18 cellular contexts compared by ENCODE assay signal in genomic region chr12:130198026-130198662, GRCh38. TPM values are rescaled to one million over a fixed set of nuclear protein-coding genes. Genes with fewer than 3 reads are reported as not detected.
DNase-seq lines count a peak whose midpoint lies in the region; ATAC-seq and TF ChIP-seq lines count a peak whose summit lies in the region.
"Had no signal": no experiment of that assay in that cellular context is flagged by ENCODE, and none has a peak within 500 bp of the region (broad histone marks: within the 10 kb centered on the region; RNA-seq: fewer than 3 reads in every experiment).

No MANE protein-coding gene starts in this region.

- H3K27ac Mint-ChIP-seq in activated T-helper 2 cell treated with anti-CD3 and anti-CD28 coated beads, Interferon-gamma antibody, Interleukin-2, Interleukin-4, amounts not matched to agents 10 μg/mL and 5 μg/mL and 100 μg/mL, durations not matched to agents 14 hours and 24 hours and 36 hours: no peak overlapping the region
- H3K27ac Mint-ChIP-seq: CD4-positive, CD25-positive, alpha-beta regulatory T cell had no signal

- intact Hi-C loops in spleen (cut with DNase I; ENCODE audit: low total_unique reads) (no loop called here), body of pancreas (cut with DNase I) (no loop called here)
- intact Hi-C loops in activated T-helper 2 cell treated with anti-CD3 and anti-CD28 coated beads, Interferon-gamma antibody, Interleukin-2, Interleukin-4, amounts not matched to agents 10 μg/mL and 5 μg/mL and 100 μg/mL, durations not matched to agents 14 hours and 24 hours and 36 hours (cut with micrococcal nuclease): no loop called here

- H3K27ac ChIP-seq in coronary artery (no peak overlapping the region), spleen (no peak overlapping the region), body of pancreas (no peak overlapping the region)
- H3K27ac ChIP-seq: HL-60 had no signal

- ATAC-seq in GM18517 (IDR thresholded peaks at IDR 0.05; ENCODE audit: unreplicated experiment): no peak
- no peak for ATAC-seq in body of pancreas

- H3K4me1 ChIP-seq in spleen (no peaks in the 10 kb centered on the region), body of pancreas (no peaks in the 10 kb centered on the region)
- H3K4me1 ChIP-seq: BE2C, HAP-1 had no signal

- no peaks in the 10 kb centered on the region for H3K9me3 Mint-ChIP-seq in activated T-helper 2 cell treated with anti-CD3 and anti-CD28 coated beads, Interferon-gamma antibody, Interleukin-2, Interleukin-4, amounts not matched to agents 10 μg/mL and 5 μg/mL and 100 μg/mL, durations not matched to agents 14 hours and 24 hours and 36 hours

- no peaks in the 10 kb centered on the region for H3K36me3 Mint-ChIP-seq in activated T-helper 2 cell treated with anti-CD3 and anti-CD28 coated beads, Interferon-gamma antibody, Interleukin-2, Interleukin-4, amounts not matched to agents 10 μg/mL and 5 μg/mL and 100 μg/mL, durations not matched to agents 14 hours and 24 hours and 36 hours (ENCODE audit: low read depth)
- H3K36me3 Mint-ChIP-seq: CD4-positive, CD25-positive, alpha-beta regulatory T cell had no signal

- no peaks in the 10 kb centered on the region for H3K4me1 Mint-ChIP-seq in activated T-helper 2 cell treated with anti-CD3 and anti-CD28 coated beads, Interferon-gamma antibody, Interleukin-2, Interleukin-4, amounts not matched to agents 10 μg/mL and 5 μg/mL and 100 μg/mL, durations not matched to agents 14 hours and 24 hours and 36 hours (ENCODE audit: low read depth)
- H3K4me1 Mint-ChIP-seq: CD4-positive, CD25-positive, alpha-beta regulatory T cell; CD8-positive, alpha-beta memory T cell had no signal

- H3K36me3 ChIP-seq in spleen (no peaks in the 10 kb centered on the region), body of pancreas (replicated peaks in 1 of 2; ENCODE audit: insufficient read depth in 1 of 2, low read depth in 2 of 2) (no peaks in the 10 kb centered on the region)
- H3K36me3 ChIP-seq: BE2C, HAP-1 had no signal

- H3K4me3 ChIP-seq in coronary artery (no peak overlapping the region), spleen (no peak overlapping the region), body of pancreas (no peak overlapping the region)
- H3K4me3 ChIP-seq: HAP-1 had no signal

- peaks cover 0 to 4% (median 0%) of the 10 kb centered on the region in 8 donors for H3K9me3 ChIP-seq in spleen
- no peaks in the 10 kb centered on the region for H3K9me3 ChIP-seq in body of pancreas
- H3K9me3 ChIP-seq: BE2C, HAP-1 had no signal

- no peaks in the 10 kb centered on the region for H3K27me3 Mint-ChIP-seq in activated T-helper 2 cell treated with anti-CD3 and anti-CD28 coated beads, Interferon-gamma antibody, Interleukin-2, Interleukin-4, amounts not matched to agents 10 μg/mL and 5 μg/mL and 100 μg/mL, durations not matched to agents 14 hours and 24 hours and 36 hours (ENCODE audit: low read depth)
- H3K27me3 Mint-ChIP-seq: CD4-positive, CD25-positive, alpha-beta regulatory T cell; CD8-positive, alpha-beta memory T cell had no signal

- TF ChIP-seq POLR2A in spleen (IDR thresholded peaks at IDR 0.05): no peak
- TF ChIP-seq POLR2A in body of pancreas (IDR thresholded peaks at IDR 0.05): no peak

- TF ChIP-seq CTCF in coronary artery (IDR thresholded peaks at IDR 0.05): no peak
- no peak for TF ChIP-seq CTCF in spleen (IDR thresholded peaks at IDR 0.05 in 8 of 11, conservative IDR thresholded peaks at IDR 0.05 in 3 of 11)
- TF ChIP-seq CTCF in body of pancreas (IDR thresholded peaks at IDR 0.05): no peak

- no peak overlapping the region for H3K4me3 Mint-ChIP-seq in activated T-helper 2 cell treated with anti-CD3 and anti-CD28 coated beads, Interferon-gamma antibody, Interleukin-2, Interleukin-4, amounts not matched to agents 10 μg/mL and 5 μg/mL and 100 μg/mL, durations not matched to agents 14 hours and 24 hours and 36 hours (ENCODE audit: low read depth)
- H3K4me3 Mint-ChIP-seq: CD4-positive, CD25-positive, alpha-beta regulatory T cell; CD8-positive, alpha-beta memory T cell had no signal

- WGBS in spleen, 5 donors: 84 to 93% (median 92%) methylated on average over 14 to 18 of the region's 18 CpGs
- WGBS in body of pancreas, 2 donors: 68 to 81% methylated on average over 9 to 18 of the region's 18 CpGs

- DNase-seq in cerebellar cortex (ENCODE audit: low spot score) (peak; percentile 81), coronary artery (ENCODE audit: low spot score) (peak; percentile 55), islet precursor cell (peak; percentile 49), spleen (peak; percentile 63), body of pancreas (no peak)
- no peak for DNase-seq in activated T-helper 2 cell treated with anti-CD3 and anti-CD28 coated beads, Interferon-gamma antibody, Interleukin-2, Interleukin-4, amounts not matched to agents 10 μg/mL and 5 μg/mL and 100 μg/mL, durations not matched to agents 14 hours and 24 hours and 36 hours (ENCODE audit: low spot score)
- DNase-seq: ACHN; BE2C; CD4-positive, CD25-positive, alpha-beta regulatory T cell; CD8-positive, alpha-beta memory T cell; COR-L47; DMS 273 treated with DMSO at 0.1 percent for 48 hours; DMS79; GF-D8 had no signal

- H3K27me3 ChIP-seq in spleen (replicated peaks in 1 of 7): peaks cover 0 to 41% (median 0%) of the 10 kb centered on the region in 7 donors
- H3K27me3 ChIP-seq in body of pancreas: no peaks in the 10 kb centered on the region

RNA-seq across cellular contexts. Expression of gene FZD10, which starts 35.9 kb away (rescaled TPM):
- total RNA-seq in spleen (under 1 TPM in 3 of 7 donors, not detected in 4; 0.11 to 0.20 (median 0.18) TPM), body of pancreas (under 1 TPM; under 0.01 to 0.52 TPM)
- polyA plus RNA-seq in spleen: under 1 TPM in 2 of 3 donors, not detected in 1; 0.02 to 0.06 TPM
- total RNA-seq in activated T-helper 2 cell treated with anti-CD3 and anti-CD28 coated beads, Interferon-gamma antibody, Interleukin-2, Interleukin-4, amounts not matched to agents 10 μg/mL and 5 μg/mL and 100 μg/mL, durations not matched to agents 14 hours and 24 hours and 36 hours: not detected in 2 replicates
- total RNA-seq: CD4-positive, CD25-positive, alpha-beta regulatory T cell; CD8-positive, alpha-beta memory T cell; HT1080 had no signal
- polyA plus RNA-seq: CD4-positive, CD25-positive, alpha-beta regulatory T cell; CD8-positive, alpha-beta memory T cell had no signal

Comparison
In these comparisons a context has a peak if more than half of its experiments do, and no peak if none do; other contexts are left out.
1. DNase-seq: peak in cerebellar cortex (single experiment), coronary artery (single experiment), islet precursor cell (single experiment) and spleen (single experiment); none in body of pancreas (0 of 4) and activated T-helper 2 cell treated with anti-CD3 and anti-CD28 coated beads, Interferon-gamma antibody, Interleukin-2, Interleukin-4, amounts not matched to agents 10 μg/mL and 5 μg/mL and 100 μg/mL, durations not matched to agents 14 hours and 24 hours and 36 hours (single experiment).